8 cellular contexts compared by ENCODE assay signal in genomic region chrX:118727686-118728339, GRCh38. TPM values are rescaled to one million over a fixed set of nuclear protein-coding genes. Genes with fewer than 3 reads are reported as not detected.
DNase-seq lines count a peak whose midpoint lies in the region; TF ChIP-seq lines count a peak whose summit lies in the region.

No MANE protein-coding gene starts in this region.

- H3K4me1 ChIP-seq in HUES48 (ENCODE audit: control insufficient read depth, insufficient read depth, low read length) (peaks cover 36% of the 10 kb centered on the region), breast epithelium (no peaks in the 10 kb centered on the region)

- TF ChIP-seq POLR2A in breast epithelium (IDR thresholded peaks at IDR 0.05) = no peak

- H3K27ac Mint-ChIP-seq in stimulated activated naive CD8-positive, alpha-beta T cell treated with anti-CD3 and anti-CD28 coated beads, Interleukin-15, Interleukin-2, amounts not matched to agents 100 ng/mL and 50 ng/mL, for 24 hours = no peak overlapping the region

- H3K27ac ChIP-seq in HUES48 (ENCODE audit: low read depth, low read length) (peak overlapping the region; percentile 58), breast epithelium (peak overlapping the region; percentile 92 to 99)

- peak overlapping the region; percentile 63 for H3K4me3 Mint-ChIP-seq in stimulated activated naive CD8-positive, alpha-beta T cell treated with anti-CD3 and anti-CD28 coated beads, Interleukin-15, Interleukin-2, amounts not matched to agents 100 ng/mL and 50 ng/mL, for 24 hours

- intact Hi-C loops in breast epithelium (cut with DNase I; ENCODE audit: low total_unique reads) = no loop called here

- TF ChIP-seq CTCF in breast epithelium (IDR thresholded peaks at IDR 0.05) = no peak

- no peaks in the 10 kb centered on the region for H3K36me3 Mint-ChIP-seq in stimulated activated naive CD8-positive, alpha-beta T cell treated with anti-CD3 and anti-CD28 coated beads, Interleukin-15, Interleukin-2, amounts not matched to agents 100 ng/mL and 50 ng/mL, for 24 hours (ENCODE audit: low read depth)

- peaks cover 41% of the 10 kb centered on the region for H3K27me3 ChIP-seq in HUES48 (ENCODE audit: control insufficient read depth, insufficient read depth, low read length)
- H3K27me3 ChIP-seq in breast epithelium = peaks cover 0 to 9% of the 10 kb centered on the region in 2 donors

- no peaks in the 10 kb centered on the region for H3K9me3 ChIP-seq in HUES48 (ENCODE audit: control insufficient read depth, insufficient read depth, low read length)
- no peaks in the 10 kb centered on the region for H3K9me3 ChIP-seq in breast epithelium

- no peaks in the 10 kb centered on the region for H3K36me3 ChIP-seq in HUES48 (ENCODE audit: control insufficient read depth, insufficient read depth, low read length)
- H3K36me3 ChIP-seq in breast epithelium = no peaks in the 10 kb centered on the region

- H3K9me3 Mint-ChIP-seq in stimulated activated naive CD8-positive, alpha-beta T cell treated with anti-CD3 and anti-CD28 coated beads, Interleukin-15, Interleukin-2, amounts not matched to agents 100 ng/mL and 50 ng/mL, for 24 hours = no peaks in the 10 kb centered on the region

- peaks cover 15% of the 10 kb centered on the region for H3K27me3 Mint-ChIP-seq in stimulated activated naive CD8-positive, alpha-beta T cell treated with anti-CD3 and anti-CD28 coated beads, Interleukin-15, Interleukin-2, amounts not matched to agents 100 ng/mL and 50 ng/mL, for 24 hours

- H3K4me3 ChIP-seq in HUES48 (ENCODE audit: low read depth, low read length) (peak overlapping the region; percentile 66), breast epithelium (peak overlapping the region; percentile 68 to 89 (median 72))

- peak overlapping the region; percentile 28; the same call in 1 of the 2 replicates for H3K9ac ChIP-seq in HUES48 (ENCODE audit: low read depth, low read length)

- H3K4me1 Mint-ChIP-seq in stimulated activated naive CD8-positive, alpha-beta T cell treated with anti-CD3 and anti-CD28 coated beads, Interleukin-15, Interleukin-2, amounts not matched to agents 100 ng/mL and 50 ng/mL, for 24 hours (ENCODE audit: low read depth) = peaks cover 16% of the 10 kb centered on the region

- peak; percentile 3 for DNase-seq in activated CD4-positive, alpha-beta T cell treated with anti-CD3 and anti-CD28 coated beads for 48 hours
- DNase-seq in activated CD4-positive, alpha-beta T cell treated with anti-CD3 and anti-CD28 coated beads, Interleukin-2, amount 50 U/mL, for 4 hours = no peak
- DNase-seq in breast epithelium (ENCODE audit: low spot score in 2 of 2) (no peak), kidney tubule cell (ENCODE audit: low spot score) (peak; percentile 28), epidermal melanocyte (ENCODE audit: insufficient read length, low spot score) (no peak), CD1c-positive myeloid dendritic cell (ENCODE audit: extremely low spot score) (no peak)

RNA-seq across cellular contexts. Expression of gene IL13RA1, which starts 0.4 kb away (rescaled TPM):
- total RNA-seq in breast epithelium = 10 to 100 TPM; 71.4 to 80.8 (median 77.4) TPM

Comparison
In these comparisons a context has a peak if more than half of its experiments do, and no peak if none do; other contexts are left out.
1. DNase-seq: peak in activated CD4-positive, alpha-beta T cell treated with anti-CD3 and anti-CD28 coated beads for 48 hours (single experiment) and kidney tubule cell (single experiment); none in activated CD4-positive, alpha-beta T cell treated with anti-CD3 and anti-CD28 coated beads, Interleukin-2, amount 50 U/mL, for 4 hours (0 of 2), breast epithelium (0 of 2), epidermal melanocyte (single experiment) and CD1c-positive myeloid dendritic cell (single experiment).